In the genomic region with DNA sequence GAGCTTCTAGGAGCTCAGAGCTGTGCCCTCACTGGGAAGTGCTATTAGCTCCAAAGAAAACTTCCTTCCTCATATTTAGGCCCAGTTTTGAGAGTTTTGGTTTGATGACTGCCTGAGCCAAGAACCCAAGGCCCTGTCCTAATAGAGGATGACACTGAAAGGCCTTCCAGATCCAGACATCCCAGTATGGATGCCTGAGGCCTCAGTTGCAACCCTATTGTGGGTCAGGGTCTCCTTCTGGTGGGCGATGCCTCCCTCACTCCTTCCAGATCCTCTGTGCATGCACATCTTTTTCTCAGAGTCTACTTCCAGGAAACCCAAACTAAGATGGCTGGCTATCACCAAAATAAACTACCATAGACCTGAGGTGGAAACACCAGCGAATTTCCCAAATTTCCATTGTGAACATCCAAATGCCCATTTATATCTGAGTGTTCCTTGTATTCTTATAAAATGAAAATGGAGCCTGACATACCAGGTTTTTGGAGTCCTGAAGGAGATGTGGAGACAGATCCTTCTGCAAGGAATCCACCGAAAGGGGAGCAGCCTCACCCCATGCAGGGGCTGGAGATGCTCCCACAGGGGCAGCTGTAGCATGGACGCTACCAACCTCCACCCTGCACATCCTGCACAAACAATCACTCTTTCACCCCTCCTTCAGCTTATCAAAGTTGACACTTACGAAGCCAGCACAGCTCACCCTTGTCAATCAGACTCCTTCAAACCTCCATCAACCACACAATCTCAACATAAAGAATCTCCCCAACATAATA, we compare ENCODE assay signal across 23 cellular contexts.
DNase-seq lines count a peak whose midpoint lies in the region; TF ChIP-seq lines count a peak whose summit lies in the region.
"Had no signal": no experiment of that assay in that cellular context is flagged by ENCODE, and none has a peak within 500 bp of the region (broad histone marks: within the 10 kb centered on the region; RNA-seq: fewer than 3 reads in every experiment).

No MANE protein-coding gene starts in this region.

- peaks cover 100% of the 10 kb centered on the region for H3K4me1 ChIP-seq in DOHH2 (ENCODE audit: control insufficient read depth, low read length)

- intact Hi-C loops in activated naive CD4-positive, alpha-beta T cell treated with anti-CD3 and anti-CD28 coated beads for 36 hours (cut with micrococcal nuclease), result loop anchor here (2.0 kb wide), 1 partner anchor 59 kb away; no protein-coding TSS in a partner anchor

- no peak for TF ChIP-seq CTCF in DOHH2 (IDR thresholded peaks at IDR 0.05; ENCODE audit: low read depth, low read length, poor library complexity, severe bottlenecking)
- no peak for TF ChIP-seq CTCF in coronary artery (IDR thresholded peaks at IDR 0.05)
- TF ChIP-seq CTCF in progenitor cell of endocrine pancreas (IDR thresholded peaks at IDR 0.05; ENCODE audit: unreplicated experiment), result no peak

- CTCF ChIA-PET in activated naive CD4-positive, alpha-beta T cell treated with anti-CD3 and anti-CD28 coated beads for 36 hours (lab: Charles Lee), result interaction anchor here (0.8 to 1.5 kb wide), 3 partner anchors 41 to 118 kb away, joined by 3 to 5 read pairs (median 4); no protein-coding TSS in a partner anchor

- peak overlapping the region; percentile 13 for H3K27ac Mint-ChIP-seq in activated naive CD4-positive, alpha-beta T cell treated with anti-CD3 and anti-CD28 coated beads for 36 hours
- no peak overlapping the region for H3K27ac Mint-ChIP-seq in progenitor cell of endocrine pancreas
- H3K27ac Mint-ChIP-seq: B cell; CD4-positive, CD25-positive, alpha-beta regulatory T cell; GM23338 had no signal

- no peaks in the 10 kb centered on the region for H3K9me3 Mint-ChIP-seq in activated naive CD4-positive, alpha-beta T cell treated with anti-CD3 and anti-CD28 coated beads for 36 hours
- H3K9me3 Mint-ChIP-seq in progenitor cell of endocrine pancreas (ENCODE audit: low read depth), result no peaks in the 10 kb centered on the region
- H3K9me3 Mint-ChIP-seq: CD4-positive, CD25-positive, alpha-beta regulatory T cell; GM23338 had no signal

- no peak overlapping the region for H3K4me3 Mint-ChIP-seq in activated naive CD4-positive, alpha-beta T cell treated with anti-CD3 and anti-CD28 coated beads for 36 hours
- H3K4me3 Mint-ChIP-seq in progenitor cell of endocrine pancreas (ENCODE audit: low read depth), result no peak overlapping the region
- H3K4me3 Mint-ChIP-seq: B cell; CD4-positive, CD25-positive, alpha-beta regulatory T cell; GM23338 had no signal

- no peaks in the 10 kb centered on the region for H3K9me2 ChIP-seq in DOHH2 (replicated peaks; ENCODE audit: control insufficient read depth, low read length)

- peaks cover 21% of the 10 kb centered on the region for H3F3A ChIP-seq in DOHH2 (ENCODE audit: control insufficient read depth, insufficient read depth)

- H3K27me3 Mint-ChIP-seq in activated naive CD4-positive, alpha-beta T cell treated with anti-CD3 and anti-CD28 coated beads for 36 hours (ENCODE audit: low read depth), result no peaks in the 10 kb centered on the region
- H3K27me3 Mint-ChIP-seq in progenitor cell of endocrine pancreas, result peaks cover 68% of the 10 kb centered on the region

- H3K27me3 ChIP-seq in DOHH2 (ENCODE audit: control insufficient read depth, low read length), result no peaks in the 10 kb centered on the region

- H3K9me3 ChIP-seq in DOHH2 (ENCODE audit: control insufficient read depth, insufficient read depth, low read length), result no peaks in the 10 kb centered on the region

- H3K36me3 Mint-ChIP-seq in activated naive CD4-positive, alpha-beta T cell treated with anti-CD3 and anti-CD28 coated beads for 36 hours (ENCODE audit: low read depth), result no peaks in the 10 kb centered on the region
- no peaks in the 10 kb centered on the region for H3K36me3 Mint-ChIP-seq in progenitor cell of endocrine pancreas (ENCODE audit: insufficient read depth)
- H3K36me3 Mint-ChIP-seq: CD4-positive, CD25-positive, alpha-beta regulatory T cell had no signal

- H4K20me1 ChIP-seq in DOHH2 (ENCODE audit: control insufficient read depth, insufficient read depth, low read depth, low read length), result no peaks in the 10 kb centered on the region

- H3K4me2 ChIP-seq in DOHH2 (ENCODE audit: low read length), result peak overlapping the region; percentile 29; the same call in 1 of the 2 replicates
- H3K4me2 ChIP-seq: GM23338 had no signal

- no peaks in the 10 kb centered on the region for H3K36me3 ChIP-seq in DOHH2 (ENCODE audit: control insufficient read depth, low read length)

- no peaks in the 10 kb centered on the region for H3K4me1 Mint-ChIP-seq in activated naive CD4-positive, alpha-beta T cell treated with anti-CD3 and anti-CD28 coated beads for 36 hours (ENCODE audit: low read depth)
- no peaks in the 10 kb centered on the region for H3K4me1 Mint-ChIP-seq in progenitor cell of endocrine pancreas (ENCODE audit: low read depth)
- H3K4me1 Mint-ChIP-seq: CD4-positive, CD25-positive, alpha-beta regulatory T cell; GM23338 had no signal

- H3K79me2 ChIP-seq in DOHH2 (ENCODE audit: control insufficient read depth, low read length), result no peaks in the 10 kb centered on the region

- DNase-seq in activated naive CD4-positive, alpha-beta T cell treated with anti-CD3 and anti-CD28 coated beads for 36 hours, result no peak
- DNase-seq in activated naive CD4-positive, alpha-beta T cell (lab: John Stamatoyannopoulos, UW), result no peak
- DNase-seq in coronary artery (ENCODE audit: low spot score) (peak; percentile 31), ureter (ENCODE audit: low spot score) (peak; percentile 18), cerebellar nuclear complex (lab: John Stamatoyannopoulos, UW) (no peak), progenitor cell of endocrine pancreas (ENCODE audit: low spot score, unreplicated experiment) (no peak)
- DNase-seq: CD4-positive, CD25-positive, alpha-beta regulatory T cell; COR-L47; DMS79; HCEC 1CT; IMR-90; NCI-H1105; NCI-H2029 treated with DMSO at 0.1 percent for 48 hours; NCI-H226; NCI-H510A treated with DMSO at 0.1 percent for 48 hours; NCI-H748 treated with DMSO at 0.1 percent for 48 hours; SHP77 treated with DMSO at 0.1 percent for 48 hours had no signal

- H3K4me3 ChIP-seq in DOHH2 (ENCODE audit: low read length) (no peak overlapping the region), coronary artery (no peak overlapping the region)
- H3K4me3 ChIP-seq: GM12878, GM23338, SK-N-MC had no signal

- H3K27ac ChIP-seq in DOHH2 (ENCODE audit: low read depth, low read length) (peak overlapping the region; percentile 99), coronary artery (no peak overlapping the region)
- H3K27ac ChIP-seq: RWPE1, SK-N-MC had no signal

Comparison
In these comparisons a context has a peak if more than half of its experiments do, and no peak if none do; other contexts are left out.
1. DNase-seq: peak in coronary artery (single experiment) and ureter (single experiment); none in activated naive CD4-positive, alpha-beta T cell treated with anti-CD3 and anti-CD28 coated beads for 36 hours (single experiment), activated naive CD4-positive, alpha-beta T cell (0 of 4), cerebellar nuclear complex (0 of 2) and progenitor cell of endocrine pancreas (single experiment).